1 cellular context compared by ENCODE assay signal in the genomic region with DNA sequence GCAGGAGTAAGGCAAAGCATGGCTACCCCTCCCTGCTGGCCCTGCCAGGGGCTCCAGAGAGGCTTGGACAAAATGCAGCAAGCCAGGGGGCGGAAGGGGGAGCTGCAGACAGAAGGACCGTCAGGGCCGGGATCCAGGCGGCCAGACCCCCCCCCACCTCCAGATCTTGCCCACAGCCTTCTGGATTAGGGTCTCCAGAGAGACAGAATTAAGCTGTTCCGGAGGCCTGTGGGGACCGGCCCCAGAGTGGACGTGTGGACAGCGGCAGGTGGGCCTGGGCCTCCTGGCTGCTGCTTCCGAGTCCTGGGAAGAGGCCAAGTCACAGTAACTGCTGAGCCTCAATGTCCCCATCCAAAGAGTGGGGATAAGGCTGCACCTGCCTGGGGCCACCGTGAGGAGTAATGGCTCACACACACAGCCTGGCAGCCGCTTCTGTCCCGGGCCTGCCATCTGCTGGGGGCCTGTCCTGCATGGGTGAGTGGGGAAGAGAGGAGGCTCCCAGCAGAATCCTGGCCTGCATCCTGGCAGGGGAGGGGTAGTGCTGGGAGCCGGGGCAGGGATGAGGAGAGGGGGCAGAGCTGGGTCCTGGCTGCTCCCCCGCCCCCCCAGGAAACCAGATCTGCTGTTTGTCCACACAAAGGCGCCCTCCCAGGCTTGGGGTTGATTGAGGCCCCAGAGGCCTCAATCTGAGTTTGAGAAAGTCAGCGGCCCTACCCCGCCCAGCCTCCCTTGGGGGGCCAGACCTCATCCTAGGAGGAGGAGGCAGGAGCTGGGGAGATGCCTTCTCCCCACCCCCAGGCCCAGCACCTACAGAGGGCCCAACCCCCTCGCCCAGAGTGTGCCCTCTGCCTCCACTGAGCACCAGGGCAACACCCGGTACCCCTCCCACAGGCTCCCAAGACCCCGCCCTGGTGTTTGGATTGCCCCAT.
TF ChIP-seq lines count a peak whose summit lies in the region.

No MANE protein-coding gene starts in this region.

TF ChIP-seq in GM23338, 12 proteins besides CTCF, POLR2A, EP300 and RAD21 (continued from another document):
- no peak for TF ChIP-seq POLR2AphosphoS5 (IDR thresholded peaks at IDR 0.05; ENCODE audit: low read depth)
- TF ChIP-seq NANOG (IDR thresholded peaks at IDR 0.05; ENCODE audit: borderline replicate concordance): no peak
- TF ChIP-seq EZH2phosphoT487 (IDR thresholded peaks at IDR 0.05; ENCODE audit: unreplicated experiment): no peak
- no peak for TF ChIP-seq EZH2 (IDR thresholded peaks at IDR 0.05; ENCODE audit: low read depth, unreplicated experiment)
- TF ChIP-seq STAT1 (IDR thresholded peaks at IDR 0.05; ENCODE audit: unreplicated experiment): no peak
